Comparison of ENCODE assay signal across 2 cellular contexts in the genomic region with DNA sequence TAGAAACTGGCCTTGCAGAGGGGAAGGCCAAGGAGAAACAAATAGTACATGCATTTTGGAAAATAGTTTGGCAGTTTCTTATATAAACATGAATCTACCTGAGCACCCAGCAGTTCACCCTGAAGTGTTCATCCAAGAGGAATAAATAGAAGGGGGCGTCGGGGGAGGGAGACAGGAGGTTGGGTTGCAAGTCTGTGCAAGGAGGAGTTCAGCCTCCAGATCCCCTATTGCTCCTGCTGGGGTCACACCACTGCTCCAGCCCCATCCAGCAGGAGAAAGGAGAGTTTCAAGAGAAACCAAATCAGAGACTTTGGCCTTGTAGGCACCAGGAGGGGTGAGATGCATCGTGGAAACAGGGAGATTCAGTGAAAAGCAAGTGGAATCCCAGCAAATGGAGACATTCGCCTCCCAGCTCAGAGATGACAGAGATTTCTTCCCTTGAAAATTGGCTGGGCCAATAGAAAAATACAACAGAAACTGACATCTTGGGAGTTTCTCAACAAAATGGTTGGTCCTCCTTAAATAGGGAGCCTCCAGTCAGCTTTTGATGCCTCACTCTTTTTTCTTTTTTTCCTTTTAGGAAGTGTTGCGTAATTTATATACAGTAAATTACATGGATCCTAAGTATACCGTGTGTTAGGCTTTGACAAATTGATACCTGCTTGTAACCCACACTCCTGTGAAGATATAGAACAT.
A peak's percentile ranks its signal among the peaks of the same experiment; 100 is the strongest.
TF ChIP-seq lines count a peak whose summit lies in the region.

No MANE protein-coding gene starts in this region.

TF ChIP-seq in IMR-90, 13 proteins besides CTCF, POLR2A, EP300 and RAD21:
- TF ChIP-seq MAZ (IDR thresholded peaks at IDR 0.05; ENCODE audit: borderline replicate concordance, low read depth, low read length) = no peak
- no peak for TF ChIP-seq MXI1 (IDR thresholded peaks at IDR 0.05; ENCODE audit: borderline replicate concordance, low read depth, low read length)
- no peak for TF ChIP-seq RFX5 (IDR thresholded peaks at IDR 0.05; ENCODE audit: low read depth, low read length)
- TF ChIP-seq, protein P1, sequence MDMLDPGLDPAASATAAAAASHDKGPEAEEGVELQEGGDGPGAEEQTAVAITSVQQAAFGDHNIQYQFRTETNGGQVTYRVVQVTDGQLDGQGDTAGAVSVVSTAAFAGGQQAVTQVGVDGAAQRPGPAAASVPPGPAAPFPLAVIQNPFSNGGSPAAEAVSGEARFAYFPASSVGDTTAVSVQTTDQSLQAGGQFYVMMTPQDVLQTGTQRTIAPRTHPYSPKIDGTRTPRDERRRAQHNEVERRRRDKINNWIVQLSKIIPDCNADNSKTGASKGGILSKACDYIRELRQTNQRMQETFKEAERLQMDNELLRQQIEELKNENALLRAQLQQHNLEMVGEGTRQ (IDR thresholded peaks at IDR 0.05; ENCODE audit: low read depth, low read length) = no peak
- TF ChIP-seq CEBPB (IDR thresholded peaks at IDR 0.05; ENCODE audit: low read depth, low read length) = peak; percentile 71
- TF ChIP-seq, protein P2, sequence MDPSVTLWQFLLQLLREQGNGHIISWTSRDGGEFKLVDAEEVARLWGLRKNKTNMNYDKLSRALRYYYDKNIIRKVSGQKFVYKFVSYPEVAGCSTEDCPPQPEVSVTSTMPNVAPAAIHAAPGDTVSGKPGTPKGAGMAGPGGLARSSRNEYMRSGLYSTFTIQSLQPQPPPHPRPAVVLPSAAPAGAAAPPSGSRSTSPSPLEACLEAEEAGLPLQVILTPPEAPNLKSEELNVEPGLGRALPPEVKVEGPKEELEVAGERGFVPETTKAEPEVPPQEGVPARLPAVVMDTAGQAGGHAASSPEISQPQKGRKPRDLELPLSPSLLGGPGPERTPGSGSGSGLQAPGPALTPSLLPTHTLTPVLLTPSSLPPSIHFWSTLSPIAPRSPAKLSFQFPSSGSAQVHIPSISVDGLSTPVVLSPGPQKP (IDR thresholded peaks at IDR 0.05; ENCODE audit: borderline replicate concordance, low read depth, low read length) = no peak
TF ChIP-seq in IMR-90: peak in this region for 1.

TF ChIP-seq in H1, 55 proteins besides CTCF, POLR2A, EP300 and RAD21:
- TF ChIP-seq CEBPB (IDR thresholded peaks at IDR 0.05; ENCODE audit: low read depth, low read length) (peak; percentile 72), ZNF274 (IDR thresholded peaks at IDR 0.05; ENCODE audit: borderline replicate concordance, extremely low read depth, low read length) (no peak)
TF ChIP-seq in H1: peak in this region for 1.
